ENCODE assay signal across 8 cellular contexts in genomic region chr2:44342854-44343253, GRCh38. TPM values are rescaled to one million over a fixed set of nuclear protein-coding genes. Genes with fewer than 3 reads are reported as not detected.
DNase-seq lines count a peak whose midpoint lies in the region; FAIRE-seq and TF ChIP-seq lines count a peak whose summit lies in the region.

No MANE protein-coding gene starts in this region.

- H3K4me3 Mint-ChIP-seq in CD4-positive, alpha-beta memory T cell: no peak overlapping the region

- H3K4me1 ChIP-seq in CD4-positive, alpha-beta memory T cell (ENCODE audit: insufficient read depth, low read length): no peaks in the 10 kb centered on the region
- H3K4me1 ChIP-seq in SK-N-SH (ENCODE audit: control insufficient read depth in 1 of 2, insufficient read depth in 2 of 2, low read depth in 1 of 2, low read length in 1 of 2): peaks cover 0 to under 1% of the 10 kb centered on the region in 2 experiments; a peak in 2 of 4 replicates

- CTCF ChIA-PET in CD4-positive, alpha-beta memory T cell (lab: Charles Lee; ENCODE audit: partially characterized antibody): interaction anchor here (0.6 to 2.3 kb wide), 7 partner anchors 9 to 299 kb away, joined by 3 to 16 read pairs (median 6); partner anchors contain the start of genes CAMKMT and PREPL
- CTCF ChIA-PET in SK-N-SH (lab: Yijun Ruan, JAX): interaction anchor here (0.6 to 2.6 kb wide), 21 partner anchors 8 to 613 kb away, joined by 3 to 22 read pairs (median 4); partner anchors contain the start of genes CAMKMT and PREPL

- in situ Hi-C loops in GM13977 (cut with MboI; ENCODE audit: low pct_unique_long_range_greater_than_20kb, low sequenced_read_pairs, unreplicated experiment): no loop called here

- TF ChIP-seq CTCF in GM13977 (IDR thresholded peaks at IDR 0.05; ENCODE audit: extremely low read depth, insufficient read depth, missing control alignments) (peak; percentile 38), SK-N-SH (IDR thresholded peaks at IDR 0.05) (peak; percentile 51)

- H3K36me3 Mint-ChIP-seq in CD4-positive, alpha-beta memory T cell: peaks cover 27 to 45% of the 10 kb centered on the region in 2 donors

- peaks cover 0 to 2% (median under 1%) of the 10 kb centered on the region in 4 donors for H3K4me1 Mint-ChIP-seq in CD4-positive, alpha-beta memory T cell

- H3K9me3 Mint-ChIP-seq in CD4-positive, alpha-beta memory T cell: no peaks in the 10 kb centered on the region

- FAIRE-seq in islet of Langerhans (lab: Jason Lieb, UNC): peak; percentile 71

- no peak overlapping the region for H3K9ac ChIP-seq in SK-N-SH

- intact Hi-C loops in CD4-positive, alpha-beta memory T cell (cut with micrococcal nuclease): loop anchor here (1.0 kb wide), 3 partner anchors 99 to 299 kb away; no protein-coding TSS in a partner anchor

- H3F3A ChIP-seq in SK-N-SH (replicated peaks; ENCODE audit: insufficient read depth): peaks cover under 1% of the 10 kb centered on the region

- peaks cover 25% of the 10 kb centered on the region for H3K36me3 ChIP-seq in CD4-positive, alpha-beta memory T cell (ENCODE audit: insufficient read depth, low read length)
- peaks cover 75 to 81% of the 10 kb centered on the region in 2 experiments for H3K36me3 ChIP-seq in SK-N-SH (replicated peaks in 1 of 2; ENCODE audit: control insufficient read depth in 1 of 2, insufficient read depth in 2 of 2, low read length in 1 of 2)

- TF ChIP-seq EP300 in SK-N-SH (IDR thresholded peaks at IDR 0.05; ENCODE audit: borderline replicate concordance in 1 of 2, low read depth in 1 of 2, low read length in 1 of 2): no peak

- no peak overlapping the region for H3K4me3 ChIP-seq in CD4-positive, alpha-beta memory T cell (ENCODE audit: low read length in 2 of 2)
- no peak overlapping the region for H3K4me3 ChIP-seq in SK-N-SH (ENCODE audit: low read depth in 2 of 2, low read length in 1 of 2)

- no peaks in the 10 kb centered on the region for H3K9me2 ChIP-seq in SK-N-SH

- no peaks in the 10 kb centered on the region for H3K27me3 ChIP-seq in CD4-positive, alpha-beta memory T cell (ENCODE audit: insufficient read depth, low read length)
- H3K27me3 ChIP-seq in SK-N-SH (ENCODE audit: insufficient read depth): no peaks in the 10 kb centered on the region

- H3K4me2 ChIP-seq in SK-N-SH: no peak overlapping the region

- no peaks in the 10 kb centered on the region for H3K79me2 ChIP-seq in SK-N-SH (ENCODE audit: insufficient read depth)

- H3K27ac Mint-ChIP-seq in CD4-positive, alpha-beta memory T cell: no peak overlapping the region

- H3K27ac ChIP-seq in CD4-positive, alpha-beta memory T cell (ENCODE audit: low read depth, low read length): no peak overlapping the region
- H3K27ac ChIP-seq in SK-N-SH (ENCODE audit: low read depth in 2 of 2, low read length in 1 of 2) (no peak overlapping the region), caudate nucleus (ENCODE audit: low read depth, low read length) (no peak overlapping the region)

- H3K9me3 ChIP-seq in CD4-positive, alpha-beta memory T cell (ENCODE audit: control insufficient read depth in 1 of 2, low read length in 2 of 2): no peaks in the 10 kb centered on the region
- no peaks in the 10 kb centered on the region for H3K9me3 ChIP-seq in SK-N-SH

- POLR2A ChIA-PET in CD4-positive, alpha-beta memory T cell (lab: Charles Lee; ENCODE audit: partially characterized antibody): interaction anchor here (0.6 to 1.5 kb wide), 2 partner anchors 19 to 116 kb away, joined by 3 to 6 read pairs; partner anchors contain the start of genes CAMKMT and PREPL
- POLR2A ChIA-PET in SK-N-SH (lab: Yijun Ruan, JAX): no interaction called here

- H4K20me1 ChIP-seq in SK-N-SH (ENCODE audit: insufficient read depth): peaks cover under 1% of the 10 kb centered on the region; the same call in 1 of the 2 replicates

- no peak overlapping the region for H2AFZ ChIP-seq in SK-N-SH (ENCODE audit: low read depth)

- TF ChIP-seq RAD21 in SK-N-SH (IDR thresholded peaks at IDR 0.05; ENCODE audit: low read length): peak; percentile 66

- H3K27me3 Mint-ChIP-seq in CD4-positive, alpha-beta memory T cell: no peaks in the 10 kb centered on the region

- peak in 4 of 5 donors; percentile 14 to 29 (median 22) for DNase-seq in CD4-positive, alpha-beta memory T cell
- DNase-seq in GM13977 (ENCODE audit: low spot score) (no peak), SK-N-SH (peak; percentile 16), GF-D8 (lab: John Stamatoyannopoulos, UW) (no peak), hepatic stellate cell (ENCODE audit: low spot score) (no peak), GM19238 (ENCODE audit: insufficient read length, low spot score) (no peak), caudate nucleus (lab: John Stamatoyannopoulos, UW) (no peak)

- WGBS in SK-N-SH (ENCODE audit: low lambda C conversion rate): 96% methylated on average over 1 of the region's 1 CpG

TF ChIP-seq in SK-N-SH, 30 proteins besides CTCF, POLR2A, EP300 and RAD21:
- TF ChIP-seq SMC3 (IDR thresholded peaks at IDR 0.05; ENCODE audit: low read depth, low read length) (peak; percentile 52), CHD2 (IDR thresholded peaks at IDR 0.05; ENCODE audit: low read length, partially characterized antibody) (no peak)

RNA-seq across cellular contexts. Expression of gene PREPL, which starts 18.4 kb away (rescaled TPM):
- total RNA-seq in CD4-positive, alpha-beta memory T cell: 10 to 100 TPM; 39.5 to 42.8 TPM
- polyA plus RNA-seq in CD4-positive, alpha-beta memory T cell: 10 to 100 TPM; 19.6 to 20.1 TPM
- polyA plus RNA-seq in SK-N-SH (2012; rRNA removed): 22.6 and 32.8 TPM in 2 replicates
- polyA plus RNA-seq in SK-N-SH (2012; cell fraction: cytosol; rRNA removed): 35.2 and 40.2 TPM in 2 replicates
- 17.4 and 45.0 TPM in 2 replicates for polyA plus RNA-seq in SK-N-SH (2012; cell fraction: nucleus; rRNA removed)

RNA-seq across cellular contexts. Expression of gene CAMKMT, which starts 18.9 kb away (rescaled TPM):
- total RNA-seq in CD4-positive, alpha-beta memory T cell: 10 to 100 TPM; 15.3 to 16.2 TPM
- polyA plus RNA-seq in CD4-positive, alpha-beta memory T cell: 10 to 100 TPM in 1 of 2 donors, 1 to 10 TPM in 1; 9.3 to 19.7 TPM
- polyA plus RNA-seq in SK-N-SH (2012; rRNA removed): 5.9 and 6.2 TPM in 2 replicates
- polyA plus RNA-seq in SK-N-SH (2012; cell fraction: cytosol; rRNA removed): 7.7 and 9.8 TPM in 2 replicates
- 4.9 TPM in 2 replicates for polyA plus RNA-seq in SK-N-SH (2012; cell fraction: nucleus; rRNA removed)

Comparison
In these comparisons a context has a peak if more than half of its experiments do, and no peak if none do; other contexts are left out.
1. DNase-seq: peak in CD4-positive, alpha-beta memory T cell (4 of 5) and SK-N-SH (single experiment); none in GM13977 (single experiment), GF-D8 (single experiment), hepatic stellate cell (single experiment), GM19238 (single experiment) and caudate nucleus (0 of 61).